Comparison of ENCODE assay signal across 20 cellular contexts in genomic region chr17:18213666-18214270, GRCh38.
"Had no signal": no experiment of that assay in that cellular context is flagged by ENCODE, and none has a peak within 500 bp of the region (broad histone marks: within the 10 kb centered on the region; RNA-seq: fewer than 3 reads in every experiment).

No MANE protein-coding gene starts in this region.

- H3K27me3 Mint-ChIP-seq: activated CD4-positive, alpha-beta memory T cell treated with anti-CD3 and anti-CD28 coated beads for 36 hours; activated naive CD4-positive, alpha-beta T cell treated with anti-CD3 and anti-CD28 coated beads, Interleukin-2, amount 50 U/mL, for 24 hours; stimulated activated naive CD8-positive, alpha-beta T cell treated with anti-CD3 and anti-CD28 coated beads, Interleukin-15, amount 100 ng/mL, for 72 hours; T-helper 17 cell had no signal

- H3K27ac Mint-ChIP-seq: activated CD4-positive, alpha-beta memory T cell treated with anti-CD3 and anti-CD28 coated beads for 36 hours; activated naive CD4-positive, alpha-beta T cell treated with anti-CD3 and anti-CD28 coated beads, Interleukin-2, amount 50 U/mL, for 24 hours; immature natural killer cell; stimulated activated naive CD8-positive, alpha-beta T cell treated with anti-CD3 and anti-CD28 coated beads, Interleukin-15, amount 100 ng/mL, for 72 hours; T-helper 17 cell had no signal

- DNase-seq: activated CD4-positive, alpha-beta memory T cell treated with anti-CD3 and anti-CD28 coated beads for 36 hours; activated CD4-positive, alpha-beta T cell treated with anti-CD3 and anti-CD28 coated beads for 48 hours; activated gamma-delta T cell treated with Interleukin-2 at 50 U/mL for 16 hours; brain microvascular endothelial cell; central memory CD4-positive, alpha-beta T cell; dermis blood vessel endothelial cell; effector CD8-positive, alpha-beta T cell; foreskin melanocyte; immature natural killer cell; kidney glomerular epithelial cell; left lung; midbrain; natural killer cell; stimulated activated naive CD8-positive, alpha-beta T cell treated with anti-CD3 and anti-CD28 coated beads, Interleukin-15, amount 100 ng/mL, for 72 hours; T-helper 17 cell; transverse colon; uterus had no signal

- H3K4me3 Mint-ChIP-seq: activated CD4-positive, alpha-beta memory T cell treated with anti-CD3 and anti-CD28 coated beads for 36 hours; activated naive CD4-positive, alpha-beta T cell treated with anti-CD3 and anti-CD28 coated beads, Interleukin-2, amount 50 U/mL, for 24 hours; immature natural killer cell; natural killer cell; stimulated activated naive CD8-positive, alpha-beta T cell treated with anti-CD3 and anti-CD28 coated beads, Interleukin-15, amount 100 ng/mL, for 72 hours; T-helper 17 cell had no signal

- ATAC-seq: esophagus mucosa; left lung; natural killer cell; stimulated activated naive CD8-positive, alpha-beta T cell treated with anti-CD3 and anti-CD28 coated beads, Interleukin-15, amount 100 ng/mL, for 72 hours; T-helper 17 cell had no signal

- H3K36me3 Mint-ChIP-seq: natural killer cell had no signal

- H3K9me3 Mint-ChIP-seq: activated CD4-positive, alpha-beta memory T cell treated with anti-CD3 and anti-CD28 coated beads for 36 hours; activated naive CD4-positive, alpha-beta T cell treated with anti-CD3 and anti-CD28 coated beads, Interleukin-2, amount 50 U/mL, for 24 hours; immature natural killer cell; natural killer cell; stimulated activated naive CD8-positive, alpha-beta T cell treated with anti-CD3 and anti-CD28 coated beads, Interleukin-15, amount 100 ng/mL, for 72 hours had no signal

- H3K4me1 Mint-ChIP-seq: activated naive CD4-positive, alpha-beta T cell treated with anti-CD3 and anti-CD28 coated beads, Interleukin-2, amount 50 U/mL, for 24 hours; immature natural killer cell; stimulated activated naive CD8-positive, alpha-beta T cell treated with anti-CD3 and anti-CD28 coated beads, Interleukin-15, amount 100 ng/mL, for 72 hours had no signal

- FAIRE-seq: endothelial cell of umbilical vein had no signal
